Comparison of ENCODE assay signal across 22 cellular contexts in genomic region chr2:20211860-20212458, GRCh38. TPM values are rescaled to one million over a fixed set of nuclear protein-coding genes. Genes with fewer than 3 reads are reported as not detected.
DNase-seq lines count a peak whose midpoint lies in the region; ATAC-seq and TF ChIP-seq lines count a peak whose summit lies in the region.
"Had no signal": no experiment of that assay in that cellular context is flagged by ENCODE, and none has a peak within 500 bp of the region (broad histone marks: within the 10 kb centered on the region; RNA-seq: fewer than 3 reads in every experiment).

No MANE protein-coding gene starts in this region.

- peak overlapping the region; percentile 63; the same call in 1 of the 2 replicates for H3K27ac ChIP-seq in 22Rv1
- H3K27ac ChIP-seq in HUES64 (ENCODE audit: low read depth, low read length), result peak overlapping the region; percentile 18; the same call in 1 of the 2 replicates
- peak overlapping the region; percentile 96 for H3K27ac ChIP-seq in esophagus (ENCODE audit: low read depth in 2 of 2, low read length in 1 of 2)
- H3K27ac ChIP-seq: dorsolateral prefrontal cortex, esophagus muscularis mucosa had no signal

- no peak overlapping the region for H3K4me3 ChIP-seq in HUES64 (ENCODE audit: low read length)
- H3K4me3 ChIP-seq in esophagus (ENCODE audit: low read depth in 1 of 2, low read length in 2 of 2), result no peak overlapping the region
- H3K4me3 ChIP-seq: dorsolateral prefrontal cortex, esophagus muscularis mucosa, mucosa of descending colon, ovary, Peyer's patch had no signal

- H3K36me3 Mint-ChIP-seq in nephron progenitor cell (ENCODE audit: low read depth) (no peaks in the 10 kb centered on the region), Calu3 (ENCODE audit: insufficient read depth, unreplicated experiment) (peaks cover 9% of the 10 kb centered on the region)
- H3K36me3 Mint-ChIP-seq in activated CD4-positive, alpha-beta T cell treated with anti-CD3 and anti-CD28 coated beads, Interleukin-2, amount 10 ng/mL, durations not matched to agents 7 days and 5 days (ENCODE audit: low read depth), result no peaks in the 10 kb centered on the region
- H3K36me3 Mint-ChIP-seq: activated naive CD8-positive, alpha-beta T cell treated with anti-CD3 and anti-CD28 coated beads for 36 hours had no signal

- no peaks in the 10 kb centered on the region for H3K9me3 ChIP-seq in HUES64 (ENCODE audit: insufficient read depth, low read depth, low read length)
- no peaks in the 10 kb centered on the region for H3K9me3 ChIP-seq in esophagus (ENCODE audit: control insufficient read depth in 2 of 2, insufficient read depth in 1 of 2, low read depth in 1 of 2, low read length in 1 of 2)
- H3K9me3 ChIP-seq: esophagus muscularis mucosa, mucosa of descending colon, ovary, Peyer's patch had no signal

- peak overlapping the region; percentile 39 for H3K27ac Mint-ChIP-seq in nephron progenitor cell
- H3K27ac Mint-ChIP-seq in activated CD4-positive, alpha-beta T cell treated with anti-CD3 and anti-CD28 coated beads, Interleukin-2, amount 10 ng/mL, durations not matched to agents 7 days and 5 days, result no peak overlapping the region
- no peak overlapping the region for H3K27ac Mint-ChIP-seq in Calu3 (ENCODE audit: unreplicated experiment)
- H3K27ac Mint-ChIP-seq: activated CD4-positive, alpha-beta memory T cell treated with anti-CD3 and anti-CD28 coated beads, Interleukin-2, amount 10 ng/mL, durations not matched to agents 7 days and 5 days; activated naive CD8-positive, alpha-beta T cell treated with anti-CD3 and anti-CD28 coated beads for 36 hours; CD4-positive, alpha-beta T cell had no signal

- no peaks in the 10 kb centered on the region for H3K9me3 Mint-ChIP-seq in nephron progenitor cell
- no peaks in the 10 kb centered on the region for H3K9me3 Mint-ChIP-seq in activated CD4-positive, alpha-beta T cell treated with anti-CD3 and anti-CD28 coated beads, Interleukin-2, amount 10 ng/mL, durations not matched to agents 7 days and 5 days
- H3K9me3 Mint-ChIP-seq in Calu3 (ENCODE audit: low read depth, unreplicated experiment), result no peaks in the 10 kb centered on the region
- H3K9me3 Mint-ChIP-seq: activated CD4-positive, alpha-beta memory T cell treated with anti-CD3 and anti-CD28 coated beads, Interleukin-2, amount 10 ng/mL, durations not matched to agents 7 days and 5 days; activated naive CD8-positive, alpha-beta T cell treated with anti-CD3 and anti-CD28 coated beads for 36 hours; CD4-positive, alpha-beta T cell had no signal

- H3K4me1 Mint-ChIP-seq in nephron progenitor cell (peaks cover 91% of the 10 kb centered on the region), Calu3 (ENCODE audit: low read depth, unreplicated experiment) (peaks cover 32% of the 10 kb centered on the region)
- H3K4me1 Mint-ChIP-seq in activated CD4-positive, alpha-beta T cell treated with anti-CD3 and anti-CD28 coated beads, Interleukin-2, amount 10 ng/mL, durations not matched to agents 7 days and 5 days, result no peaks in the 10 kb centered on the region
- H3K4me1 Mint-ChIP-seq: activated naive CD8-positive, alpha-beta T cell treated with anti-CD3 and anti-CD28 coated beads for 36 hours had no signal

- intact Hi-C loops in Calu3 (cut with micrococcal nuclease; ENCODE audit: unreplicated experiment), result no loop called here

- peaks cover 15% of the 10 kb centered on the region; the same call in 1 of the 2 replicates for H3K4me1 ChIP-seq in HUES64 (ENCODE audit: insufficient read depth, low read length)
- H3K4me1 ChIP-seq in esophagus (ENCODE audit: control insufficient read depth in 2 of 2, insufficient read depth in 2 of 2, low read length in 1 of 2), result peaks cover 7 to 59% of the 10 kb centered on the region in 2 donors
- H3K4me1 ChIP-seq: esophagus muscularis mucosa had no signal

- no peak for DNase-seq in nephron progenitor cell
- no peak for DNase-seq in hypothalamus (lab: John Stamatoyannopoulos, UW)
- no peak for DNase-seq in activated CD4-positive, alpha-beta T cell treated with anti-CD3 and anti-CD28 coated beads, Interleukin-2, amount 10 ng/mL, durations not matched to agents 7 days and 5 days
- DNase-seq in Calu3, result no peak
- DNase-seq: activated CD4-positive, alpha-beta memory T cell treated with anti-CD3 and anti-CD28 coated beads, Interleukin-2, amount 10 ng/mL, durations not matched to agents 7 days and 5 days; activated naive CD8-positive, alpha-beta T cell treated with anti-CD3 and anti-CD28 coated beads for 36 hours; activated T-cell treated with anti-CD3 and anti-CD28 coated beads, Interleukin-2, amount 50 U/mL, for 48 hours; CD4-positive, alpha-beta T cell; DND-41; dorsolateral prefrontal cortex; glutamatergic neuron; NCI-H2081; NCI-H748 treated with DMSO at 0.1 percent for 48 hours; Peyer's patch; stimulated activated naive CD4-positive, alpha-beta T cell had no signal

- POLR2A ChIA-PET in activated CD4-positive, alpha-beta T cell treated with anti-CD3 and anti-CD28 coated beads, Interleukin-2, amount 10 ng/mL, durations not matched to agents 7 days and 5 days (lab: Charles Lee), result no interaction called here

- H3K4me3 Mint-ChIP-seq in nephron progenitor cell (no peak overlapping the region), Calu3 (ENCODE audit: low read depth, unreplicated experiment) (no peak overlapping the region)
- no peak overlapping the region for H3K4me3 Mint-ChIP-seq in activated CD4-positive, alpha-beta T cell treated with anti-CD3 and anti-CD28 coated beads, Interleukin-2, amount 10 ng/mL, durations not matched to agents 7 days and 5 days
- H3K4me3 Mint-ChIP-seq: activated CD4-positive, alpha-beta memory T cell treated with anti-CD3 and anti-CD28 coated beads, Interleukin-2, amount 10 ng/mL, durations not matched to agents 7 days and 5 days; activated naive CD8-positive, alpha-beta T cell treated with anti-CD3 and anti-CD28 coated beads for 36 hours; CD4-positive, alpha-beta T cell had no signal

- TF ChIP-seq CTCF in 22Rv1 (IDR thresholded peaks at IDR 0.05) (no peak), nephron progenitor cell (IDR thresholded peaks at IDR 0.05) (no peak), Calu3 (IDR thresholded peaks at IDR 0.05; ENCODE audit: unreplicated experiment) (no peak)

- WGBS in HUES64, result 90% methylated on average over 14 of the region's 14 CpGs
- 57 to 71% methylated on average over 14 of the region's 14 CpGs for WGBS in esophagus, 2 donors

- no TSS peak for BruUV-seq in Calu3 (replicated peaks; lab: Mats Ljungman, UMichigan)

- H3K27me3 ChIP-seq in HUES64 (ENCODE audit: insufficient read depth, low read length) (no peaks in the 10 kb centered on the region), esophagus (ENCODE audit: control insufficient read depth in 1 of 2, insufficient read depth in 2 of 2, low read length in 2 of 2) (no peaks in the 10 kb centered on the region)
- H3K27me3 ChIP-seq: dorsolateral prefrontal cortex, esophagus muscularis mucosa, ovary, Peyer's patch had no signal

- CTCF ChIA-PET in activated CD4-positive, alpha-beta T cell treated with anti-CD3 and anti-CD28 coated beads, Interleukin-2, amount 10 ng/mL, durations not matched to agents 7 days and 5 days (lab: Charles Lee), result interaction anchor here (1.3 kb wide), 1 partner anchor 23 kb away, joined by 5 read pairs; no protein-coding TSS in a partner anchor
- CTCF ChIA-PET in Calu3 (lab: Charles Lee), result no interaction called here

- peaks cover 13% of the 10 kb centered on the region for H3K27me3 Mint-ChIP-seq in nephron progenitor cell (ENCODE audit: low read depth, poor library complexity)
- H3K27me3 Mint-ChIP-seq in activated CD4-positive, alpha-beta T cell treated with anti-CD3 and anti-CD28 coated beads, Interleukin-2, amount 10 ng/mL, durations not matched to agents 7 days and 5 days, result peaks cover 4% of the 10 kb centered on the region
- no peaks in the 10 kb centered on the region for H3K27me3 Mint-ChIP-seq in Calu3 (ENCODE audit: unreplicated experiment)
- H3K27me3 Mint-ChIP-seq: activated naive CD8-positive, alpha-beta T cell treated with anti-CD3 and anti-CD28 coated beads for 36 hours; CD4-positive, alpha-beta T cell had no signal

- H3K9ac ChIP-seq in HUES64 (ENCODE audit: low read depth, low read length), result no peak overlapping the region

- H3K36me3 ChIP-seq in HUES64 (ENCODE audit: insufficient read depth, low read length) (no peaks in the 10 kb centered on the region), esophagus (ENCODE audit: control insufficient read depth in 2 of 2, insufficient read depth in 2 of 2, low read length in 1 of 2) (peaks cover 0 to 19% of the 10 kb centered on the region in 2 donors)
- H3K36me3 ChIP-seq: esophagus muscularis mucosa, ovary, Peyer's patch had no signal

- ATAC-seq in HG03457 (IDR thresholded peaks at IDR 0.05; ENCODE audit: unreplicated experiment), result no peak
- ATAC-seq: mucosa of descending colon had no signal

RNA-seq across cellular contexts. Expression of gene SDC1, which starts 13.0 kb away (rescaled TPM):
- polyA plus RNA-seq in HUES64 (2013, experiment 1 of 2), result 39.0 TPM
- 42.8 TPM for polyA plus RNA-seq in HUES64 (2013, experiment 2 of 2)
- 100 to 1,000 TPM; 239 to 334 TPM for polyA plus RNA-seq in esophagus
- total RNA-seq in activated CD4-positive, alpha-beta T cell treated with anti-CD3 and anti-CD28 coated beads, Interleukin-2, amount 10 ng/mL, durations not matched to agents 7 days and 5 days, result under 1 TPM in 1 of 2 experiments, not detected in 1; 0.19 TPM
- total RNA-seq in Calu3 (2022), result 118 and 136 TPM in 2 replicates
- total RNA-seq: CD4-positive, alpha-beta T cell had no signal

Comparison
In these comparisons a context has a peak if more than half of its experiments do, and no peak if none do; other contexts are left out.
1. H3K27ac ChIP-seq: peak in every context shown above with its lines; median percentile 96 in esophagus; 63 in 22Rv1; 18 in HUES64.
2. RNA of gene SDC1, which starts 13.0 kb away (total RNA-seq): 118 to 136 TPM in Calu3; 0.19 TPM in activated CD4-positive, alpha-beta T cell treated with anti-CD3 and anti-CD28 coated beads, Interleukin-2, amount 10 ng/mL, durations not matched to agents 7 days and 5 days; every median in the first group is over 100 times any median in the second.